ENCODE assay signal across 1 cellular context in the genomic region with DNA sequence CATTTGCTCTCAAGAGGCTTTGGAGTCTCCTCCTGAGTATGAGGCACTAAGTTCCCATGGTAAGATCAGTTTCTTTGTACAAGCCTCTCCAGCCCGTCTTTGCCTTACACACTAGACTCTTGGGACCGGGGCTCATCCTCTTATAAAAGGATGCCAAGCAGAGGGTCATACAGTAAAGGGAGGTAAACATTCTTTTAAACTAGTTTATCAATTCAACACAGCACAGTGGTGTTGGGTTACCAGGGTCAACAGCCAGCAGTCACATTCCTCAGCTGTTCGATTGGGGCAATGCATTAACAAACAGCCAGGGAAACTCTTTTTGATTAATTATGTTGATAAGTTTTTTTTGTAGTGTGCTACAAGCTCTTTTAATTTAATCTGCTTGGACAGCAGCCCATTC.
TF ChIP-seq lines count a peak whose summit lies in the region.

No MANE protein-coding gene starts in this region.

TF ChIP-seq in H1, 55 proteins besides CTCF, POLR2A, EP300 and RAD21:
- TF ChIP-seq TAF1 (IDR thresholded peaks at IDR 0.05; ENCODE audit: low read depth, low read length): no peak
